ENCODE assay signal across 1 cellular context in the genomic region with DNA sequence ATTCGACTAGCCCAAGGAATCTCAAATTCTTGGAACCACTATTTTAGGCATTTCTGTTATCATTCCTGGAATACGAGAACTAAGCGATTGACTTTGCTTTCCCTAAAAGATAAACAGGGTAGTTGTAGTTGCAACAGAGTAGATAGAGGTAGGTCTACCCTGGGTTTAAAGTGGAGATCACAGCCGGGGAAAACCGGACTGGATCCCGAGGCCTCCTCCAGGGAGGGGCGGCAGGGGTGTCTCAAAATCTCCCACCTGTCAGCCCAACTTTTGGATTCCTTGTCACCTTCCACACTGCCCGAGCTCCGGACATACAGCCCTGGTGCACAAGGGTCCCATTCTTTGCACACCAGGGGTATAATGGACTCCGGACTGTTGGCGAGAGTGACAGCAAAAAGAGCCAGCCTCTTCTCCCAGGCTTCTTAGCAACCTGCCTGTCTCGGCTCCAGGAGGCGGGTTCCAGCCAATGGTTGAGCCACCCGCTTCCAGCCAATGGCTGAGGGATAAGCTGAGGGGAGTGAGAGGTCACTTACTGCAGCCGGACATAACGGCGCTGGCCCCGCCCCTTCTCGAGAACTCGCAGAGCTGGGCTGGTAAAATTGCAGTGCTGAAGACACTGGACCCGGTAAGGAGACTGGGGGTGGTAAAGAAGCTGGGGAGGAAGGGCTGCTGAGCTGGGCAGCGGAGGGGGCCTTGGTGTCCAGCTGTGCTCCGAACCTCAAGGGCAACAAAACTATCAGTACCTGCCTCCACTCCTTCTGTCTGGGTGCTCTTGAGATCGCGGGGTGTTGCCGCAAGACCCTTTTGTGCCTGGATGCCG.
TF ChIP-seq lines count a peak whose summit lies in the region.

TSS of gene SUOX (plus strand) at position 562 of the 820 bp plus-strand sequence. CDS start 4,946 bp downstream, outside the sequence.

TF ChIP-seq in WTC11, 78 proteins besides CTCF, POLR2A, EP300 and RAD21 (continued from another document):
- TF ChIP-seq, protein P1, sequence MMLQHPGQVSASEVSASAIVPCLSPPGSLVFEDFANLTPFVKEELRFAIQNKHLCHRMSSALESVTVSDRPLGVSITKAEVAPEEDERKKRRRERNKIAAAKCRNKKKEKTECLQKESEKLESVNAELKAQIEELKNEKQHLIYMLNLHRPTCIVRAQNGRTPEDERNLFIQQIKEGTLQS (CRISPR knock-in tag; conservative IDR thresholded peaks at IDR 0.05), result no peak
- 0 out of 2 replicates have a peak, but pooled peaks have one; percentile 50 for TF ChIP-seq AR (CRISPR knock-in tag; IDR thresholded peaks at IDR 0.05)
- peak; percentile 77; the same call in 1 of the 2 replicates for TF ChIP-seq ZNF416 (CRISPR knock-in tag; IDR thresholded peaks at IDR 0.05)
